8 cellular contexts compared by ENCODE assay signal in the genomic region with DNA sequence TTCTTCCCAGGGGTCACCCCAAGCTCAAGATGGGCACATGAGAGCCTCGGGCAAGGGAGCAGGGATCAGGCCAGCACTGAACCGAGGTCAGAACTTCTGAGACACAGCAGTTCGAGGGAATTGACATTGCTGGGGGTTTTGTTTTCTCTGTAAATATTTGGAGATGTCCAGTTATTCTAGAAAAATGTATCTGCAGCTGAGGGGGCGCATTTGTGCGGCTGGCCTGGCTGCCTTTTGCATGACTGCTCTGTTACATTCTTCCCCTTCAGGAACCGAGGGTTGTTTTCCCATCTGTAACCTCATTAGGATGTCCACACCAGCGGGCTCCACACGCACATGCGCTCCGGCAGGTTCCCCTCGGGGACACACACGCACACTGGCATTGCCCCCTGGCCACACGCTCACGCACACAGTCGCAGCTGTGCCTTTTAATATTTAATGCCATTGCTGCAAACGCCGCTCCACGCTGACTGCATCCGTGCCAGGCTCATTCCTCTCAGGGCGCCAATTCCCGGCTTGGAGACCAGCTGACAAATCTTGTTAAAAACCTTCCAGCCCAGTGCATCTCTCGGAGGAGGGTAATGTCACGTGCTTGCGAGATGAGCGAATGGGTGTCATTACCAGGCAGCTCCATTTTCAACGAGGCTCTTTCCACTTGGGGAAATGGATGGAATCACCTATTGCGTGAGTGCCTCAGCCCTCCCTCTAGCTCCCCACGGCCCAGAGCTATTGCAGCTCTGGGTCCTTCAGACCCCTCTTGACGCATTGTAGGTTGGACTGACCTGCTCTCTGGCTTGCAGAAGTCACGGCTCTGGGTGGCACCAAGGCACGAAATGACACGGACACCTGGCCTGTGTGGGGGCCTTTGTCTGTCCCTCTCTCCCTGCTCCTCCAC. TPM values are rescaled to one million over a fixed set of nuclear protein-coding genes. Genes with fewer than 3 reads are reported as not detected.
DNase-seq lines count a peak whose midpoint lies in the region; ATAC-seq and TF ChIP-seq lines count a peak whose summit lies in the region.

No MANE protein-coding gene starts in this region.

- no peaks in the 10 kb centered on the region for H3K9me3 Mint-ChIP-seq in T-helper 1 cell treated with Interleukin-12 subunit alpha and Interleukin-12 subunit beta and Interleukin-4 antibody, amounts not matched to agents 30 μg/mL and 1 μg/mL, for 36 hours

- in situ Hi-C loops in gastrocnemius medialis (cut with MboI; ENCODE audit: low sequenced_read_pairs in 4 of 4): no loop called here

- no peak for TF ChIP-seq CTCF in gastrocnemius medialis (IDR thresholded peaks at IDR 0.05 in 4 of 5, conservative IDR thresholded peaks at IDR 0.05 in 1 of 5)

- H3K4me1 ChIP-seq in gastrocnemius medialis (peaks cover 56 to 64% of the 10 kb centered on the region in 2 donors), Karpas-422 (ENCODE audit: low read length) (no peaks in the 10 kb centered on the region)

- no peak overlapping the region for H3K4me3 Mint-ChIP-seq in T-helper 1 cell treated with Interleukin-12 subunit alpha and Interleukin-12 subunit beta and Interleukin-4 antibody, amounts not matched to agents 30 μg/mL and 1 μg/mL, for 36 hours

- peak overlapping the region; percentile 26 for H3K27ac Mint-ChIP-seq in T-helper 1 cell treated with Interleukin-12 subunit alpha and Interleukin-12 subunit beta and Interleukin-4 antibody, amounts not matched to agents 30 μg/mL and 1 μg/mL, for 36 hours

- DNase-seq in T-helper 1 cell: no peak
- DNase-seq in activated T-cell treated with anti-CD3 and anti-CD28 coated beads, Interleukin-2, amount 50 U/mL, for 48 hours: peak; percentile 55 to 58
- peak; percentile 65 for DNase-seq in Right ventricle myocardium superior
- peak in 1 of 2 donors; percentile 45 for DNase-seq in gastrocnemius medialis
- no peak for DNase-seq in Karpas-422

- H4K20me1 ChIP-seq in Karpas-422 (ENCODE audit: insufficient read depth, low read depth, low read length): no peaks in the 10 kb centered on the region

- H3K27ac ChIP-seq in gastrocnemius medialis (peak overlapping the region; percentile 73 to 82 (median 76)), Karpas-422 (ENCODE audit: low read length) (no peak overlapping the region)

- H3K36me3 Mint-ChIP-seq in T-helper 1 cell treated with Interleukin-12 subunit alpha and Interleukin-12 subunit beta and Interleukin-4 antibody, amounts not matched to agents 30 μg/mL and 1 μg/mL, for 36 hours (ENCODE audit: low read depth): peaks cover 63% of the 10 kb centered on the region

- H3K9me3 ChIP-seq in gastrocnemius medialis (no peaks in the 10 kb centered on the region), Karpas-422 (ENCODE audit: low read length) (no peaks in the 10 kb centered on the region)

- no peak overlapping the region for H3K9ac ChIP-seq in Karpas-422 (ENCODE audit: low read length)

- TF ChIP-seq POLR2A in gastrocnemius medialis (IDR thresholded peaks at IDR 0.05): no peak

- no peaks in the 10 kb centered on the region for H3K79me2 ChIP-seq in Karpas-422 (ENCODE audit: low read length)

- no peaks in the 10 kb centered on the region for H3K27me3 Mint-ChIP-seq in T-helper 1 cell treated with Interleukin-12 subunit alpha and Interleukin-12 subunit beta and Interleukin-4 antibody, amounts not matched to agents 30 μg/mL and 1 μg/mL, for 36 hours (ENCODE audit: low read depth)

- intact Hi-C loops in Right ventricle myocardium superior (cut with DNase I): loop anchor here (10.0 kb wide), 1 partner anchor 247 kb away; a partner anchor contains a TSS
- intact Hi-C loops in gastrocnemius medialis (cut with DNase I; ENCODE audit: low total_unique reads): loop anchor here (10.0 kb wide), 1 partner anchor 257 kb away; no protein-coding TSS in a partner anchor

- H3K4me3 ChIP-seq in gastrocnemius medialis: no peak overlapping the region
- H3K4me3 ChIP-seq in Karpas-422 (ENCODE audit: low read length): no peak overlapping the region

- ATAC-seq in Right ventricle myocardium superior (ENCODE audit: poor library complexity) (peak; percentile 5), gastrocnemius medialis (peak in 1 of 2 donors; percentile 24), GM18870 (IDR thresholded peaks at IDR 0.05; ENCODE audit: unreplicated experiment) (no peak), GM21515 (IDR thresholded peaks at IDR 0.05; ENCODE audit: unreplicated experiment) (no peak)

- H2AFZ ChIP-seq in Karpas-422 (ENCODE audit: low read length): no peak overlapping the region

- H3K9me2 ChIP-seq in Karpas-422 (replicated peaks; ENCODE audit: insufficient read depth, low read length): no peaks in the 10 kb centered on the region

- peaks cover 82% of the 10 kb centered on the region for H3K4me1 Mint-ChIP-seq in T-helper 1 cell treated with Interleukin-12 subunit alpha and Interleukin-12 subunit beta and Interleukin-4 antibody, amounts not matched to agents 30 μg/mL and 1 μg/mL, for 36 hours (ENCODE audit: low read depth)

- H3K27me3 ChIP-seq in gastrocnemius medialis (no peaks in the 10 kb centered on the region), Karpas-422 (ENCODE audit: low read length) (no peaks in the 10 kb centered on the region)

- H3K36me3 ChIP-seq in gastrocnemius medialis (no peaks in the 10 kb centered on the region), Karpas-422 (ENCODE audit: insufficient read depth, low read length) (no peaks in the 10 kb centered on the region)

- H3K4me2 ChIP-seq in Karpas-422 (ENCODE audit: low read depth, low read length, poor library complexity, severe bottlenecking): no peak overlapping the region

RNA-seq across cellular contexts. Expression of a gene that starts 13.2 kb away (rescaled TPM):
- total RNA-seq in Right ventricle myocardium superior (not detected), gastrocnemius medialis (under 1 TPM in 1 of 4 donors, not detected in 3; 0.11 TPM)
- total RNA-seq in Karpas-422 (2014; rRNA removed; shearing (Covaris generic); ENCODE audit: low replicate concordance): not detected in 2 replicates

RNA-seq across cellular contexts. Expression of a gene that starts 50.7 kb away (rescaled TPM):
- total RNA-seq in Right ventricle myocardium superior: not detected
- total RNA-seq in gastrocnemius medialis: under 1 TPM in 1 of 4 donors, not detected in 3; 0.18 TPM
- not detected in 2 replicates for total RNA-seq in Karpas-422 (2014; rRNA removed; shearing (Covaris generic); ENCODE audit: low replicate concordance)

Comparison
In these comparisons a context has a peak if more than half of its experiments do, and no peak if none do; other contexts are left out.
1. DNase-seq: peak in activated T-cell treated with anti-CD3 and anti-CD28 coated beads, Interleukin-2, amount 50 U/mL, for 48 hours (2 of 2) and Right ventricle myocardium superior (single experiment); none in T-helper 1 cell (0 of 5) and Karpas-422 (single experiment).